ENCODE assay signal across 20 cellular contexts in the genomic region with DNA sequence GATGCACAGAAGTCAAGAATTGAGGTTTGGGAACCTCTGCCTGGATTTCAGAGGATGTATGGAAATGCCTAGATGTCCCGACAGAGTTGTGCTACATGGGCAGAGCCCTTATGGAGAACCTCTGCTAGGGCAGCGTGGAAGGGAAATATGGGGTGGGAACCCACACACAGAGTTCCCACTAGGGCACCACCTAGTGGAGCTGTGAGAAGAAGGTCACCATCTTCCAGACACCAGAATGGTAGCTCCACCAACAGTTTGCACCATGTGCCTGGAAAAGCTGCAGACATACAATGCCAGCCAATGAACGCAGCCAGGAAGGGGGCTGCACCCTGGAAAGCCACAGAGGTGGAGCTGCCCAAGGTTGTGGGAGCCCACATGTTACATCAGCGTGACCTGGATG.
DNase-seq lines count a peak whose midpoint lies in the region; ATAC-seq, FAIRE-seq and TF ChIP-seq lines count a peak whose summit lies in the region.
"Had no signal": no experiment of that assay in that cellular context is flagged by ENCODE, and none has a peak within 500 bp of the region (broad histone marks: within the 10 kb centered on the region; RNA-seq: fewer than 3 reads in every experiment).

No MANE protein-coding gene starts in this region.

- 25% methylated on average over 4 of the region's 4 CpGs for WGBS in GM12878 (ENCODE audit: insufficient coverage, insufficient replicate concordance, low lambda C conversion rate, missing lambda C conversion rate)
- WGBS in esophagus muscularis mucosa, result 82% methylated on average over 2 of the region's 4 CpGs

- H3K9me3 ChIP-seq in DOHH2 (ENCODE audit: control insufficient read depth, insufficient read depth, low read length) (no peaks in the 10 kb centered on the region), GM12878 (replicated peaks; ENCODE audit: control insufficient read depth, insufficient read depth, low read length) (no peaks in the 10 kb centered on the region), esophagus muscularis mucosa (peaks cover 0 to 5% (median 0%) of the 10 kb centered on the region in 4 donors)
- H3K9me3 ChIP-seq: SJSA1 had no signal

- no TSS peak for BruUV-seq in GM12878 (replicated peaks; lab: Mats Ljungman, UMichigan)

- intact Hi-C loops in GM12878 (cut with micrococcal nuclease; ENCODE audit: unreplicated experiment), result no loop called here
- intact Hi-C loops in esophagus muscularis mucosa (cut with DNase I), result no loop called here

- H3K79me2 ChIP-seq in DOHH2 (ENCODE audit: control insufficient read depth, low read length) (no peaks in the 10 kb centered on the region), GM12878 (ENCODE audit: control insufficient read depth, insufficient read depth, low read length) (no peaks in the 10 kb centered on the region)

- peaks cover 6% of the 10 kb centered on the region for H3K9me3 Mint-ChIP-seq in activated CD4-positive, alpha-beta memory T cell treated with anti-CD3 and anti-CD28 coated beads, Interleukin-2, amount 10 ng/mL, durations not matched to agents 7 days and 5 days

- H3K4me3 ChIP-seq in DOHH2 (ENCODE audit: low read length) (no peak overlapping the region), GM12878 (no peak overlapping the region), esophagus muscularis mucosa (no peak overlapping the region)
- H3K4me3 ChIP-seq: BLaER1 treated with 17β-estradiol and CSF1 and Interleukin-3, amounts not matched to agents 10 nM and 100 nM; right atrium auricular region; SJSA1 had no signal

- H3K4me2 ChIP-seq in DOHH2 (ENCODE audit: low read length) (no peak overlapping the region), GM12878 (ENCODE audit: control insufficient read depth, insufficient read depth) (no peak overlapping the region)
- H3K4me2 ChIP-seq: BLaER1 treated with 17β-estradiol and CSF1 and Interleukin-3, amounts not matched to agents 10 nM and 100 nM had no signal

- SMC1A ChIA-PET in GM12878 (lab: Charles Lee; ENCODE audit: uncharacterized antibody, unreplicated experiment), result no interaction called here

- DNase-seq in GM12878 (ENCODE audit: low read depth, low spot score) (no peak), mesenteric fat pad (ENCODE audit: low spot score) (no peak), Kasumi-1 (lab: John Stamatoyannopoulos, UW) (no peak), esophagus muscularis mucosa (ENCODE audit: extremely low spot score) (no peak)
- DNase-seq in activated CD4-positive, alpha-beta memory T cell treated with anti-CD3 and anti-CD28 coated beads, Interleukin-2, amount 10 ng/mL, durations not matched to agents 7 days and 5 days, result no peak
- DNase-seq: activated CD4-positive, alpha-beta T cell treated with anti-CD3 and anti-CD28 coated beads, Interleukin-2, amount 50 U/mL, for 1 hour; activated T-cell treated with anti-CD3 and anti-CD28 coated beads, Interleukin-2, amount 50 U/mL, for 1 hour; DMS79 treated with DMSO at 0.1 percent for 48 hours; midbrain; NCI-H1417 treated with DMSO at 0.1 percent for 48 hours; NCI-H226; stimulated activated CD4-positive, alpha-beta T cell treated with anti-CD3 and anti-CD28 coated beads, Interleukin-1b, Interleukin-23, amount 100 ng/mL, for 48 hours had no signal

- H3K27ac ChIP-seq in DOHH2 (ENCODE audit: low read depth, low read length) (no peak overlapping the region), GM12878 (ENCODE audit: control insufficient read depth, insufficient read depth) (no peak overlapping the region), esophagus muscularis mucosa (replicated peaks in 1 of 4) (no peak overlapping the region)
- H3K27ac ChIP-seq: BLaER1 treated with 17β-estradiol and CSF1 and Interleukin-3, amounts not matched to agents 10 nM and 100 nM; right atrium auricular region; SJSA1 had no signal

- RAD21 ChIA-PET in GM12878 (lab: Charles Lee; ENCODE audit: unreplicated experiment), result no interaction called here

- TF ChIP-seq CTCF in DOHH2 (IDR thresholded peaks at IDR 0.05; ENCODE audit: low read depth, low read length, poor library complexity, severe bottlenecking) (peak; percentile 16), GM12878 (IDR thresholded peaks at IDR 0.05 in 2 of 3, conservative IDR thresholded peaks at IDR 0.05 in 1 of 3; ENCODE audit: control insufficient read depth in 2 of 3, extremely low read depth in 1 of 3, insufficient read depth in 1 of 3, low read depth in 3 of 3, low read length in 3 of 3) (0 out of 6 replicates have a peak, but pooled peaks of 1 of the 3 experiments have one; percentile 29), esophagus muscularis mucosa (IDR thresholded peaks at IDR 0.05) (no peak)

- no peak for TF ChIP-seq POLR2A in GM12878 (IDR thresholded peaks at IDR 0.05; ENCODE audit: low read depth, low read length)
- no peak for TF ChIP-seq POLR2A in esophagus muscularis mucosa (IDR thresholded peaks at IDR 0.05; ENCODE audit: low read depth)

- POLR2A ChIA-PET in GM12878 (lab: Charles Lee), result no interaction called here
- POLR2A ChIA-PET in activated CD4-positive, alpha-beta memory T cell treated with anti-CD3 and anti-CD28 coated beads, Interleukin-2, amount 10 ng/mL, durations not matched to agents 7 days and 5 days (lab: Charles Lee), result no interaction called here

- H3K9ac ChIP-seq in GM12878 (ENCODE audit: control insufficient read depth, insufficient read depth, low read length), result no peak overlapping the region
- H3K9ac ChIP-seq: BLaER1 treated with 17β-estradiol and CSF1 and Interleukin-3, amounts not matched to agents 10 nM and 100 nM had no signal

- ATAC-seq in GM18511 (IDR thresholded peaks at IDR 0.05; ENCODE audit: unreplicated experiment), result peak; percentile 19
- ATAC-seq in HG03039 (IDR thresholded peaks at IDR 0.05; ENCODE audit: unreplicated experiment), result peak; percentile 2
- peak; percentile 48 for ATAC-seq in GM12878

- no peaks in the 10 kb centered on the region for H3K36me3 ChIP-seq in DOHH2 (ENCODE audit: control insufficient read depth, low read length)
- no peaks in the 10 kb centered on the region for H3K36me3 ChIP-seq in GM12878 (ENCODE audit: control insufficient read depth in 2 of 2, insufficient read depth in 2 of 2, low read length in 1 of 2)
- no peaks in the 10 kb centered on the region for H3K36me3 ChIP-seq in esophagus muscularis mucosa
- H3K36me3 ChIP-seq: BLaER1 treated with 17β-estradiol and CSF1 and Interleukin-3, amounts not matched to agents 10 nM and 100 nM; right atrium auricular region; SJSA1 had no signal

- in situ Hi-C loops in GM12878 (cut with MboI), result no loop called here

- FAIRE-seq in GM12878 (lab: Jason Lieb, UNC), result no peak
- FAIRE-seq: keratinocyte had no signal

- H3K4me1 ChIP-seq in DOHH2 (ENCODE audit: control insufficient read depth, low read length) (no peaks in the 10 kb centered on the region), GM12878 (ENCODE audit: control insufficient read depth, insufficient read depth, low read length) (no peaks in the 10 kb centered on the region), esophagus muscularis mucosa (no peaks in the 10 kb centered on the region)
- H3K4me1 ChIP-seq: BLaER1 treated with 17β-estradiol and CSF1 and Interleukin-3, amounts not matched to agents 10 nM and 100 nM; right atrium auricular region; SJSA1 had no signal

- H3F3A ChIP-seq in DOHH2 (ENCODE audit: control insufficient read depth, insufficient read depth), result no peaks in the 10 kb centered on the region

- no peak for TF ChIP-seq EP300 in GM12878 (IDR thresholded peaks at IDR 0.05; ENCODE audit: borderline replicate concordance in 1 of 2, control insufficient read depth in 1 of 2, low read depth in 2 of 2, low read length in 2 of 2)
- TF ChIP-seq EP300 in esophagus muscularis mucosa (IDR thresholded peaks at IDR 0.05), result no peak

- H3K4me1 Mint-ChIP-seq in activated CD4-positive, alpha-beta memory T cell treated with anti-CD3 and anti-CD28 coated beads, Interleukin-2, amount 10 ng/mL, durations not matched to agents 7 days and 5 days, result no peaks in the 10 kb centered on the region
- H3K4me1 Mint-ChIP-seq: activated naive CD4-positive, alpha-beta T cell treated with anti-CD3 and anti-CD28 coated beads, Interleukin-2, amount 50 U/mL, for 24 hours had no signal

- no peak overlapping the region for H3K4me3 Mint-ChIP-seq in activated CD4-positive, alpha-beta memory T cell treated with anti-CD3 and anti-CD28 coated beads, Interleukin-2, amount 10 ng/mL, durations not matched to agents 7 days and 5 days
- H3K4me3 Mint-ChIP-seq: activated naive CD4-positive, alpha-beta T cell treated with anti-CD3 and anti-CD28 coated beads, Interleukin-2, amount 50 U/mL, for 24 hours had no signal

- no peaks in the 10 kb centered on the region for H3K9me2 ChIP-seq in DOHH2 (replicated peaks; ENCODE audit: control insufficient read depth, low read length)

- H2AFZ ChIP-seq in GM12878 (ENCODE audit: control insufficient read depth, low read depth, low read length), result no peak overlapping the region

- no peaks in the 10 kb centered on the region for H3K36me3 Mint-ChIP-seq in activated CD4-positive, alpha-beta memory T cell treated with anti-CD3 and anti-CD28 coated beads, Interleukin-2, amount 10 ng/mL, durations not matched to agents 7 days and 5 days (ENCODE audit: low read depth)
- H3K36me3 Mint-ChIP-seq: activated naive CD4-positive, alpha-beta T cell treated with anti-CD3 and anti-CD28 coated beads, Interleukin-2, amount 50 U/mL, for 24 hours had no signal

- no peaks in the 10 kb centered on the region for H4K20me1 ChIP-seq in DOHH2 (ENCODE audit: control insufficient read depth, insufficient read depth, low read depth, low read length)
- no peaks in the 10 kb centered on the region for H4K20me1 ChIP-seq in GM12878 (ENCODE audit: control insufficient read depth, insufficient read depth)
- H4K20me1 ChIP-seq: BLaER1 treated with 17β-estradiol and CSF1 and Interleukin-3, amounts not matched to agents 10 nM and 100 nM had no signal

- CTCF ChIA-PET in GM12878 (lab: Yijun Ruan, JAX), result interaction anchor here (0.8 to 2.4 kb wide), 3 partner anchors 11 to 150 kb away, joined by 3 to 6 read pairs (median 4); no protein-coding TSS in a partner anchor
- CTCF ChIA-PET in activated CD4-positive, alpha-beta memory T cell treated with anti-CD3 and anti-CD28 coated beads, Interleukin-2, amount 10 ng/mL, durations not matched to agents 7 days and 5 days (lab: Charles Lee), result no interaction called here

- TF ChIP-seq RAD21 in GM12878 (IDR thresholded peaks at IDR 0.05; ENCODE audit: insufficient read depth, low read depth, low read length), result no peak

- no peaks in the 10 kb centered on the region for H3K27me3 Mint-ChIP-seq in activated CD4-positive, alpha-beta memory T cell treated with anti-CD3 and anti-CD28 coated beads, Interleukin-2, amount 10 ng/mL, durations not matched to agents 7 days and 5 days
- H3K27me3 Mint-ChIP-seq: activated naive CD4-positive, alpha-beta T cell treated with anti-CD3 and anti-CD28 coated beads, Interleukin-2, amount 50 U/mL, for 24 hours had no signal

- H3K27me3 ChIP-seq in DOHH2 (ENCODE audit: control insufficient read depth, low read length) (0 out of 2 replicates have a peak, but pooled peaks cover 2% of the 10 kb centered on the region), GM12878 (replicated peaks in 1 of 2; ENCODE audit: control insufficient read depth in 2 of 2, insufficient read depth in 2 of 2, low read length in 1 of 2) (no peaks in the 10 kb centered on the region), esophagus muscularis mucosa (no peaks in the 10 kb centered on the region)
- H3K27me3 ChIP-seq: BLaER1 treated with 17β-estradiol and CSF1 and Interleukin-3, amounts not matched to agents 10 nM and 100 nM; right atrium auricular region had no signal

- H3K27ac Mint-ChIP-seq in activated CD4-positive, alpha-beta memory T cell treated with anti-CD3 and anti-CD28 coated beads, Interleukin-2, amount 10 ng/mL, durations not matched to agents 7 days and 5 days, result no peak overlapping the region
- H3K27ac Mint-ChIP-seq: activated naive CD4-positive, alpha-beta T cell treated with anti-CD3 and anti-CD28 coated beads, Interleukin-2, amount 50 U/mL, for 24 hours had no signal
